Comparison of ENCODE assay signal across 1 cellular context in the genomic region with DNA sequence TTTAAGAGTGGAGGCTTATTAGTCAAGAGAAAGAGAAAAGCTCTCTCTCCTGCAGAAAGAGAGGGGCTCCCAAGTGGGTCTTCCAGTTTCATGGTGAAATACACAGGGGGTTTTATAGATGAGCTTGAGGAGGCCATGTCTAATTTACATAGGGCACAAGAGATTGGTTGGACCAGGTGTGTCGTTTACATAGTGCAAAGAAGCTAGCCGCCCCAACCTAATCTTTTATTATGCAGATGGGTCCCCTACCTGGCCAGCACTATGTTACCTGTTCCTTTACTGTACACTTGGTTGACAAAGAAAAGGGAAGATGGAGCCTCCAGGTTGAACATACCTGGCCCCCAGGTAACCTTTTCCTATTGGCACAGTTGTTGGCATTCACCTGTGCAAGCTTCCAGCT.
A peak's percentile ranks its signal among the peaks of the same experiment; 100 is the strongest.
TF ChIP-seq lines count a peak whose summit lies in the region.

No MANE protein-coding gene starts in this region.

TF ChIP-seq in H1, 55 proteins besides CTCF, POLR2A, EP300 and RAD21:
- TF ChIP-seq TBP (IDR thresholded peaks at IDR 0.05; ENCODE audit: low read depth, low read length) (0 out of 2 replicates have a peak, but pooled peaks have one; percentile 31), KDM4A (IDR thresholded peaks at IDR 0.05; ENCODE audit: low read depth, low read length, severe bottlenecking) (no peak)
